In the genomic region with DNA sequence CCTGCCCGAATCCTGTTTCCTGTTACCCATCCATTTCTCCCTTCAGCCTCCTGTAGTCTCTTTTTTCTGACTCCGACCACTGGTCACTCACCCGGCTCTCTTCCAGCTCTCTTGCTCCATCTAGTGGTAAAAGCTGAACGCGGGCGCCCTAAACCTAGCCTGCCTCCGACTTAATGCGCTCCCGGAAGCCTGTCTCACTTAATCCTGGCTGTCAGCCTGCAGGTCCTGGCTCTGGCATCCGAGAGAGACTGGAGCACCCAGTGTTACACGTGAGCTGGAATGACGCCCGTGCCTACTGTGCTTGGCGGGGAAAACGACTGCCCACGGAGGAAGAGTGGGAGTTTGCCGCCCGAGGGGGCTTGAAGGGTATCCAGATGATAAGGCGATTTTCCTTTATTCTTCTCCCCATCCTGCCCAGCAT, we compare ENCODE assay signal across 8 cellular contexts. TPM values are rescaled to one million over a fixed set of nuclear protein-coding genes. Genes with fewer than 3 reads are reported as not detected.
DNase-seq lines count a peak whose midpoint lies in the region; ATAC-seq, FAIRE-seq and TF ChIP-seq lines count a peak whose summit lies in the region.

No MANE protein-coding gene starts in this region.

- no peaks in the 10 kb centered on the region for H3K79me2 ChIP-seq in Karpas-422 (ENCODE audit: low read length)

- no peaks in the 10 kb centered on the region for H4K20me1 ChIP-seq in Karpas-422 (ENCODE audit: insufficient read depth, low read depth, low read length)

- H3K4me2 ChIP-seq in Karpas-422 (ENCODE audit: low read depth, low read length, poor library complexity, severe bottlenecking), result no peak overlapping the region

- H3K4me1 ChIP-seq in Karpas-422 (ENCODE audit: low read length), result no peaks in the 10 kb centered on the region
- H3K4me1 ChIP-seq in tibial artery, result peaks cover 0 to 26% (median 19%) of the 10 kb centered on the region in 4 donors

- TF ChIP-seq CTCF in fibroblast of villous mesenchyme (IDR thresholded peaks at IDR 0.05; ENCODE audit: insufficient read depth, low read depth, low read length), result peak; percentile 94
- TF ChIP-seq CTCF in tibial artery (IDR thresholded peaks at IDR 0.05), result peak; percentile 86 to 91

- H3K4me3 ChIP-seq in Karpas-422 (ENCODE audit: low read length) (no peak overlapping the region), fibroblast of villous mesenchyme (ENCODE audit: low read depth, low read length) (no peak overlapping the region), tibial artery (no peak overlapping the region)

- H3K9ac ChIP-seq in Karpas-422 (ENCODE audit: low read length), result no peak overlapping the region

- no peaks in the 10 kb centered on the region for H3K27me3 ChIP-seq in Karpas-422 (ENCODE audit: low read length)
- H3K27me3 ChIP-seq in tibial artery, result no peaks in the 10 kb centered on the region

- DNase-seq in Karpas-422, result peak; percentile 91
- peak; percentile 82 for DNase-seq in RPMI7951 (ENCODE audit: low read depth)
- DNase-seq in activated T-helper 1 cell treated with anti-CD3 and anti-CD28 coated beads, Interleukin-2, amount 50 U/mL, for 16 hours (ENCODE audit: low read depth in 1 of 2, low spot score in 1 of 2), result peak; percentile 32 to 47
- DNase-seq in fibroblast of villous mesenchyme (ENCODE audit: low read depth), result peak; percentile 83
- DNase-seq in occipital lobe (lab: John Stamatoyannopoulos, UW), result peak; percentile 68
- peak; percentile 82 to 95 for DNase-seq in tibial artery

- H2AFZ ChIP-seq in Karpas-422 (ENCODE audit: low read length), result no peak overlapping the region

- H3K9me2 ChIP-seq in Karpas-422 (replicated peaks; ENCODE audit: insufficient read depth, low read length), result no peaks in the 10 kb centered on the region

- H3K27ac ChIP-seq in Karpas-422 (ENCODE audit: low read length) (no peak overlapping the region), tibial artery (peak overlapping the region; percentile 59 to 66)

- peak; percentile 42 for FAIRE-seq in G401.6 (lab: Jason Lieb, UNC)

- peak; percentile 90 for ATAC-seq in GM21825 (IDR thresholded peaks at IDR 0.05; ENCODE audit: unreplicated experiment)

- intact Hi-C loops in tibial artery (cut with DNase I; ENCODE audit: low total_unique reads), result loop anchor here (5.0 kb wide), 1 partner anchor 72 kb away; no protein-coding TSS in a partner anchor

- peaks cover 17% of the 10 kb centered on the region; the same call in 1 of the 2 replicates for H3K36me3 ChIP-seq in Karpas-422 (ENCODE audit: insufficient read depth, low read length)
- H3K36me3 ChIP-seq in tibial artery, result peaks cover 15 to 49% (median 27%) of the 10 kb centered on the region in 3 donors

- H3K9me3 ChIP-seq in Karpas-422 (ENCODE audit: low read length) (no peaks in the 10 kb centered on the region), tibial artery (no peaks in the 10 kb centered on the region)

RNA-seq across cellular contexts. Expression of gene SUMF2, which starts 10.3 kb away (rescaled TPM):
- 109 and 146 TPM in 2 replicates for total RNA-seq in Karpas-422 (2014; rRNA removed; shearing (Covaris generic); ENCODE audit: low replicate concordance)
- 107 and 119 TPM in 2 replicates for total RNA-seq in RPMI7951 (2014; rRNA removed; shearing (Covaris generic))
- 167 and 209 TPM in 2 replicates for total RNA-seq in fibroblast of villous mesenchyme
- total RNA-seq in occipital lobe, result 71.3 TPM

RNA-seq across cellular contexts. Expression of gene PHKG1, which starts 18.4 kb away (rescaled TPM):
- total RNA-seq in Karpas-422 (2014; rRNA removed; shearing (Covaris generic); ENCODE audit: low replicate concordance), result 0.22 and 2.8 TPM in 2 replicates
- total RNA-seq in RPMI7951 (2014; rRNA removed; shearing (Covaris generic)), result 0.39 and 0.96 TPM in 2 replicates
- total RNA-seq in fibroblast of villous mesenchyme (0.43 and 0.64 TPM in 2 replicates), occipital lobe (3.6 TPM)

RNA-seq across cellular contexts. Expression of gene CCT6A, which starts 22.8 kb away (rescaled TPM):
- 149 and 174 TPM in 2 replicates for total RNA-seq in Karpas-422 (2014; rRNA removed; shearing (Covaris generic); ENCODE audit: low replicate concordance)
- total RNA-seq in RPMI7951 (2014; rRNA removed; shearing (Covaris generic)), result 372 and 490 TPM in 2 replicates
- total RNA-seq in fibroblast of villous mesenchyme (148 and 187 TPM in 2 replicates), occipital lobe (189 TPM)

RNA-seq across cellular contexts. Expression of gene PSPH, which starts 23.1 kb away (rescaled TPM):
- total RNA-seq in Karpas-422 (2014; rRNA removed; shearing (Covaris generic); ENCODE audit: low replicate concordance), result 121 and 200 TPM in 2 replicates
- total RNA-seq in RPMI7951 (2014; rRNA removed; shearing (Covaris generic)), result 82.3 and 98.0 TPM in 2 replicates
- total RNA-seq in fibroblast of villous mesenchyme (106 and 125 TPM in 2 replicates), occipital lobe (19.8 TPM)

RNA-seq across cellular contexts. Expression of gene CHCHD2, which starts 31.9 kb away (rescaled TPM):
- 405 and 471 TPM in 2 replicates for total RNA-seq in Karpas-422 (2014; rRNA removed; shearing (Covaris generic); ENCODE audit: low replicate concordance)
- total RNA-seq in RPMI7951 (2014; rRNA removed; shearing (Covaris generic)), result 948 and 1,255 TPM in 2 replicates
- total RNA-seq in fibroblast of villous mesenchyme (200 and 256 TPM in 2 replicates), occipital lobe (158 TPM)

Comparison
In these comparisons a context has a peak if more than half of its experiments do, and no peak if none do; other contexts are left out.
1. DNase-seq: peak in every context shown above with its lines; median percentile 91 in Karpas-422; 88 in tibial artery; 83 in fibroblast of villous mesenchyme; 82 in RPMI7951; 68 in occipital lobe; 40 in activated T-helper 1 cell treated with anti-CD3 and anti-CD28 coated beads, Interleukin-2, amount 50 U/mL, for 16 hours.